ENCODE assay signal across 9 cellular contexts in genomic region chr6:33578164-33578563, GRCh38. TPM values are rescaled to one million over a fixed set of nuclear protein-coding genes. Genes with fewer than 3 reads are reported as not detected.
A peak's percentile ranks its signal among the peaks of the same experiment; 100 is the strongest.
DNase-seq lines count a peak whose midpoint lies in the region; ATAC-seq and TF ChIP-seq lines count a peak whose summit lies in the region.
"Had no signal": no experiment of that assay in that cellular context is flagged by ENCODE, and none has a peak within 500 bp of the region (broad histone marks: within the 10 kb centered on the region; RNA-seq: fewer than 3 reads in every experiment).

No MANE protein-coding gene starts in this region.

- peak overlapping the region; percentile 96; the same call in 1 of the 2 replicates for H3K4me3 ChIP-seq in GM23248
- peak overlapping the region; percentile 20 for H3K4me3 ChIP-seq in mucosa of stomach (ENCODE audit: low read length)

- peaks cover 3% of the 10 kb centered on the region; the same call in 1 of the 2 replicates for H3K36me3 ChIP-seq in GM23248 (ENCODE audit: low read depth)
- H3K36me3 ChIP-seq in mucosa of stomach (ENCODE audit: control insufficient read depth, insufficient read depth, low read length), result peaks cover 18% of the 10 kb centered on the region

- ATAC-seq in activated naive CD8-positive, alpha-beta T cell treated with anti-CD3 and anti-CD28 coated beads, Interleukin-2, amount 50 U/mL, for 24 hours, result no peak
- no peak for ATAC-seq in HG02981 (IDR thresholded peaks at IDR 0.05; ENCODE audit: unreplicated experiment)

- H3K9me3 ChIP-seq in GM23248 (ENCODE audit: low read depth), result no peaks in the 10 kb centered on the region
- H3K9me3 ChIP-seq in mucosa of stomach (ENCODE audit: control insufficient read depth, low read length), result no peaks in the 10 kb centered on the region
- H3K9me3 ChIP-seq: SJSA1 had no signal

- H4K20me1 ChIP-seq in GM23248 (ENCODE audit: insufficient read depth), result no peaks in the 10 kb centered on the region

- no peaks in the 10 kb centered on the region for H3K27me3 Mint-ChIP-seq in activated naive CD8-positive, alpha-beta T cell treated with anti-CD3 and anti-CD28 coated beads, Interleukin-2, amount 50 U/mL, for 24 hours

- H3F3A ChIP-seq in GM23248 (ENCODE audit: insufficient read depth), result peaks cover 4% of the 10 kb centered on the region; the same call in 1 of the 2 replicates

- H3K9ac ChIP-seq in GM23248, result no peak overlapping the region
- peak overlapping the region; percentile 97 for H3K9ac ChIP-seq in mucosa of stomach (ENCODE audit: low read length)

- H3K4me3 Mint-ChIP-seq in activated naive CD8-positive, alpha-beta T cell treated with anti-CD3 and anti-CD28 coated beads, Interleukin-2, amount 50 U/mL, for 24 hours, result peak overlapping the region; percentile 94

- in situ Hi-C loops in GM23248 (cut with MboI), result loop anchor here (25.0 kb wide), 1 partner anchor 459 kb away; no protein-coding TSS in a partner anchor

- H3K4me1 ChIP-seq in GM23248 (ENCODE audit: insufficient read depth) (peaks cover 12% of the 10 kb centered on the region), mucosa of stomach (ENCODE audit: control insufficient read depth, insufficient read depth, low read length) (peaks cover 40% of the 10 kb centered on the region)

- DNase-seq in GM23248 (no peak), DMS53 treated with DMSO at 0.1 percent for 48 hours (lab: John Stamatoyannopoulos, UW; ENCODE audit: unreplicated experiment) (no peak), NCI-H345 (lab: John Stamatoyannopoulos, UW) (no peak), SKM-1 treated with dmso at 0.1 percent for 144 hours (lab: John Stamatoyannopoulos, UW; ENCODE audit: unreplicated experiment) (no peak)
- no peak for DNase-seq in activated naive CD8-positive, alpha-beta T cell treated with anti-CD3 and anti-CD28 coated beads, Interleukin-2, amount 50 U/mL, for 24 hours

- H3K27me3 ChIP-seq in GM23248 (replicated peaks; ENCODE audit: insufficient read depth) (no peaks in the 10 kb centered on the region), mucosa of stomach (ENCODE audit: control insufficient read depth, insufficient read depth, low read length) (no peaks in the 10 kb centered on the region)
- H3K27me3 ChIP-seq: SJSA1 had no signal

- H3K79me2 ChIP-seq in GM23248 (ENCODE audit: insufficient read depth), result peaks cover 31% of the 10 kb centered on the region

- peak overlapping the region; percentile 91 for H3K27ac Mint-ChIP-seq in activated naive CD8-positive, alpha-beta T cell treated with anti-CD3 and anti-CD28 coated beads, Interleukin-2, amount 50 U/mL, for 24 hours

- peak overlapping the region; percentile 77 for H3K4me2 ChIP-seq in GM23248 (ENCODE audit: unreplicated experiment)

- WGBS in GM23248 (ENCODE audit: low coverage in 1 of 2, low lambda C conversion rate in 2 of 2, missing lambda C conversion rate in 2 of 2), 2 experiments, result 96 to 98% methylated on average over 7 of the region's 7 CpGs

- H3K4me1 Mint-ChIP-seq in activated naive CD8-positive, alpha-beta T cell treated with anti-CD3 and anti-CD28 coated beads, Interleukin-2, amount 50 U/mL, for 24 hours, result peaks cover 24% of the 10 kb centered on the region

- H3K27ac ChIP-seq in 22Rv1 (peak overlapping the region; percentile 76), GM23248 (no peak overlapping the region)
- H3K27ac ChIP-seq: SJSA1 had no signal

- TF ChIP-seq CTCF in 22Rv1 (IDR thresholded peaks at IDR 0.05), result no peak

- no peaks in the 10 kb centered on the region for H3K9me2 ChIP-seq in GM23248 (ENCODE audit: insufficient read depth)

- H3K36me3 Mint-ChIP-seq in activated naive CD8-positive, alpha-beta T cell treated with anti-CD3 and anti-CD28 coated beads, Interleukin-2, amount 50 U/mL, for 24 hours (ENCODE audit: low read depth), result peaks cover 27% of the 10 kb centered on the region

- no peak overlapping the region for H2AFZ ChIP-seq in GM23248

- no peaks in the 10 kb centered on the region for H3K9me3 Mint-ChIP-seq in activated naive CD8-positive, alpha-beta T cell treated with anti-CD3 and anti-CD28 coated beads, Interleukin-2, amount 50 U/mL, for 24 hours

RNA-seq across cellular contexts. Expression of gene BAK1, which starts 1.9 kb away (rescaled TPM):
- total RNA-seq in GM23248 (2014; rRNA removed; shearing (Covaris generic)), result 18.8 and 22.5 TPM in 2 replicates
- 30.7 and 37.1 TPM in 2 replicates for polyA plus RNA-seq in GM23248 (2016; fragmentation: Nextera tagmentation; extraction: Ambion mirVana)

RNA-seq across cellular contexts. Expression of gene ITPR3, which starts 43.0 kb away (rescaled TPM):
- 10.4 and 14.3 TPM in 2 replicates for total RNA-seq in GM23248 (2014; rRNA removed; shearing (Covaris generic))
- polyA plus RNA-seq in GM23248 (2016; fragmentation: Nextera tagmentation; extraction: Ambion mirVana), result 4.8 and 4.9 TPM in 2 replicates
